ENCODE assay signal across 18 cellular contexts in genomic region chr10:132194726-132195125, GRCh38.
"Had no signal": no experiment of that assay in that cellular context is flagged by ENCODE, and none has a peak within 500 bp of the region (broad histone marks: within the 10 kb centered on the region; RNA-seq: fewer than 3 reads in every experiment).

No MANE protein-coding gene starts in this region.

- H3K4me3 ChIP-seq: dorsolateral prefrontal cortex, mucosa of descending colon, right lobe of liver, testis, tibial nerve, upper lobe of right lung, vagina had no signal

- H3K9me3 Mint-ChIP-seq: naive thymus-derived CD8-positive, alpha-beta T cell; stimulated activated memory B cell treated with anti-CD40 and anti-IgM and Interleukin-4, amounts not matched to agents 10 μg/mL and 1 μg/mL and 100 μg/mL, for 72 hours; stimulated activated naive CD8-positive, alpha-beta T cell treated with anti-CD3 and anti-CD28 coated beads, Interleukin-15, amount 100 ng/mL, for 72 hours had no signal

- H3K36me3 Mint-ChIP-seq: naive thymus-derived CD8-positive, alpha-beta T cell; stimulated activated memory B cell treated with anti-CD40 and anti-IgM and Interleukin-4, amounts not matched to agents 10 μg/mL and 1 μg/mL and 100 μg/mL, for 72 hours had no signal

- H3K4me1 ChIP-seq: right lobe of liver, testis, tibial nerve, upper lobe of right lung, vagina had no signal

- H3K27ac ChIP-seq: neutrophil, right lobe of liver, testis, tibial nerve, upper lobe of right lung, vagina had no signal

- H3K27ac Mint-ChIP-seq: stimulated activated memory B cell treated with anti-CD40 and anti-IgM and Interleukin-4, amounts not matched to agents 10 μg/mL and 1 μg/mL and 100 μg/mL, for 72 hours; stimulated activated naive CD8-positive, alpha-beta T cell treated with anti-CD3 and anti-CD28 coated beads, Interleukin-15, amount 100 ng/mL, for 72 hours had no signal

- H3K36me3 ChIP-seq: neutrophil, right lobe of liver, tibial nerve, upper lobe of right lung, vagina had no signal

- DNase-seq: cortex of kidney; dorsolateral prefrontal cortex; effector CD8-positive, alpha-beta T cell; foreskin melanocyte; islet precursor cell; mammary epithelial cell; stimulated activated CD4-positive, alpha-beta T cell treated with anti-CD3 and anti-CD28 coated beads, Interleukin-15, amount 100 ng/mL, for 24 hours; stimulated activated CD4-positive, alpha-beta T cell treated with anti-CD3 and anti-CD28 coated beads, Interleukin-1b, Interleukin-23, amount 100 ng/mL, for 48 hours; stimulated activated naive CD8-positive, alpha-beta T cell treated with anti-CD3 and anti-CD28 coated beads, Interleukin-15, amount 100 ng/mL, for 72 hours; upper lobe of right lung had no signal

- H3K4me3 Mint-ChIP-seq: naive thymus-derived CD8-positive, alpha-beta T cell; stimulated activated memory B cell treated with anti-CD40 and anti-IgM and Interleukin-4, amounts not matched to agents 10 μg/mL and 1 μg/mL and 100 μg/mL, for 72 hours; stimulated activated naive CD8-positive, alpha-beta T cell treated with anti-CD3 and anti-CD28 coated beads, Interleukin-15, amount 100 ng/mL, for 72 hours had no signal

- H3K9me3 ChIP-seq: mucosa of descending colon, neutrophil, right lobe of liver, testis, tibial nerve, upper lobe of right lung, vagina had no signal

- H3K4me1 Mint-ChIP-seq: naive thymus-derived CD8-positive, alpha-beta T cell; stimulated activated memory B cell treated with anti-CD40 and anti-IgM and Interleukin-4, amounts not matched to agents 10 μg/mL and 1 μg/mL and 100 μg/mL, for 72 hours had no signal

- H3K27me3 ChIP-seq: dorsolateral prefrontal cortex, right lobe of liver, testis, upper lobe of right lung, vagina had no signal

- ATAC-seq: stimulated activated memory B cell treated with anti-CD40 and anti-IgM and Interleukin-4, amounts not matched to agents 10 μg/mL and 1 μg/mL and 100 μg/mL, for 72 hours; stimulated activated naive CD8-positive, alpha-beta T cell treated with anti-CD3 and anti-CD28 coated beads, Interleukin-15, amount 100 ng/mL, for 72 hours had no signal
